ENCODE assay signal across 23 cellular contexts in the genomic region with DNA sequence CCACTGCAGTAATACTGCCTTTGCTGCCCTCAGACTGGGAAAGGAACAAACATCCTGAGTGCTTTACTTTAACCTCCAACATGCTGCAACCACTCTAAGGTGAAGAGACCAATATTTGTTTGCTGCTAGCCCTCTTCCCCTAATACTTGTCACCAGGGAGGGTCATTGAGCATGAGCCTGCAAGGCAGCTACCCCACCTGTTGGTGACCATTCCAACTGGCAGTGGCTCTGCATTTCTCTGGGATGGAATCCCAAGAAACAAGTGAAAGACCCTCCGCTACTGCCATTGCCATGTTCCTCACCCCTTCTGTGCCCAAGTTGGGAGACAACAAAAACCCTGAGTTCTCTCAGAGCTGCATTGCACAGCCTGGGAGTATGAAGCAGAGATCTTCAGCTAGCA.
"Had no signal": no experiment of that assay in that cellular context is flagged by ENCODE, and none has a peak within 500 bp of the region (broad histone marks: within the 10 kb centered on the region; RNA-seq: fewer than 3 reads in every experiment).

No MANE protein-coding gene starts in this region.

- H3K4me3 ChIP-seq: colonic mucosa, esophagus muscularis mucosa, gastroesophageal sphincter, heart left ventricle, hepatocyte, left lung, lower lobe of right lung, mucosa of descending colon had no signal

- ATAC-seq: effector memory CD8-positive, alpha-beta T cell; foreskin keratinocyte; gastroesophageal sphincter; heart left ventricle; left cardiac atrium; left lung; left ventricle myocardium superior; lower lobe of right lung; mucosa of descending colon had no signal

- H3K4me1 Mint-ChIP-seq: mesothelial cell of epicardium, naive B cell had no signal

- FAIRE-seq: endothelial cell of umbilical vein, frontal cortex, islet of Langerhans, keratinocyte had no signal

- H3K36me3 ChIP-seq: colonic mucosa, esophagus muscularis mucosa, gastroesophageal sphincter, heart left ventricle, left lung, lower lobe of right lung had no signal

- H3K27ac Mint-ChIP-seq: dendritic cell treated with granulocyte-macrophage colony-stimulating factor and Interleukin-4, amounts not matched to agents 40 ng/mL and 50 ng/mL, for 4 days; effector memory CD8-positive, alpha-beta T cell; mesothelial cell of epicardium; naive B cell had no signal

- H3K79me2 ChIP-seq: hepatocyte had no signal

- H3K36me3 Mint-ChIP-seq: naive B cell had no signal

- H3K9me3 ChIP-seq: colonic mucosa, lower lobe of right lung had no signal

- DNase-seq: colonic mucosa; cortex of kidney; effector CD8-positive, alpha-beta T cell; effector memory CD8-positive, alpha-beta T cell; foreskin keratinocyte; heart left ventricle; hypothalamus; left cardiac atrium; left lung; left ventricle myocardium superior; lower lobe of right lung; mesenchymal stem cell; mucosa of descending colon; naive B cell had no signal

- H3K27ac ChIP-seq: colonic mucosa, esophagus muscularis mucosa, foreskin keratinocyte, gastroesophageal sphincter, heart left ventricle, hepatocyte, left lung, lower lobe of right lung had no signal

- H2AFZ ChIP-seq: hepatocyte had no signal

- H3K27me3 ChIP-seq: colonic mucosa, esophagus muscularis mucosa, foreskin keratinocyte, gastroesophageal sphincter, heart left ventricle, hepatocyte, left lung had no signal

- H3K4me1 ChIP-seq: colonic mucosa, esophagus muscularis mucosa, foreskin keratinocyte, gastroesophageal sphincter, heart left ventricle, left lung, lower lobe of right lung had no signal

- H3K27me3 Mint-ChIP-seq: dendritic cell treated with granulocyte-macrophage colony-stimulating factor and Interleukin-4, amounts not matched to agents 40 ng/mL and 50 ng/mL, for 4 days; effector memory CD8-positive, alpha-beta T cell; naive B cell had no signal

- H3K4me2 ChIP-seq: hepatocyte had no signal

- H3K4me3 Mint-ChIP-seq: dendritic cell treated with granulocyte-macrophage colony-stimulating factor and Interleukin-4, amounts not matched to agents 40 ng/mL and 50 ng/mL, for 4 days; effector memory CD8-positive, alpha-beta T cell; mesothelial cell of epicardium had no signal
